In the genomic region with DNA sequence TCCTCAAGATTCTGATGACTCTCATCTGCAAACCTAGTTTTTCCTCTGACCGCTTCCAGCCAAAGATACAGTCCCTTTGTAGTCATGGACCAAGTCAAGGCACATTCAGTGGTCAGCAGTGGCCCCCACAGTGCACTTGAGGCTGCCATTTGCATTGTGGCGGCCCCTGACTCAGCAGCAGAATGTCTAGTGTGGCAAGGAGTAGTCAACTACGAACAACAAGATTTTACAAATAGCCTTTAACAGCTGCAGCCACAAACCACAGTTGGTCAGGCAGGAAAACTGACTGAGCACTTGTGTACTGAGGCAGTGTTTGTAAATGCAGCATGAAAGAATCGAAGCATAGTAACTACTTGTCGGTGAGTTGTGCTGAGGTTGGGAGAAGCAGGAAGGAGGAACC, we compare ENCODE assay signal across 16 cellular contexts. TPM values are rescaled to one million over a fixed set of nuclear protein-coding genes. Genes with fewer than 3 reads are reported as not detected.
DNase-seq lines count a peak whose midpoint lies in the region; ATAC-seq and TF ChIP-seq lines count a peak whose summit lies in the region.
"Had no signal": no experiment of that assay in that cellular context is flagged by ENCODE, and none has a peak within 500 bp of the region (broad histone marks: within the 10 kb centered on the region; RNA-seq: fewer than 3 reads in every experiment).

No MANE protein-coding gene starts in this region.

- H3K27me3 ChIP-seq in MM.1S (replicated peaks; ENCODE audit: insufficient read depth, low read length) (no peaks in the 10 kb centered on the region), neural progenitor cell (no peaks in the 10 kb centered on the region), upper lobe of left lung (no peaks in the 10 kb centered on the region)
- H3K27me3 ChIP-seq: brain microvascular endothelial cell had no signal

- H3K27ac ChIP-seq in MM.1S (ENCODE audit: low read length) (no peak overlapping the region), neural progenitor cell (peak overlapping the region; percentile 75), upper lobe of left lung (no peak overlapping the region)
- H3K27ac ChIP-seq: brain microvascular endothelial cell, C4-2B had no signal

- TF ChIP-seq CTCF in MM.1S (IDR thresholded peaks at IDR 0.05; ENCODE audit: low read length), result no peak
- TF ChIP-seq CTCF in neural progenitor cell (IDR thresholded peaks at IDR 0.05), result no peak
- no peak for TF ChIP-seq CTCF in WTC11 (IDR thresholded peaks at IDR 0.05)
- no peak for TF ChIP-seq CTCF in upper lobe of left lung (IDR thresholded peaks at IDR 0.05)

- H3K4me2 ChIP-seq in MM.1S (ENCODE audit: low read depth, low read length) (no peak overlapping the region), neural progenitor cell (peak overlapping the region; percentile 45)

- H3K27ac Mint-ChIP-seq in neural progenitor cell (no peak overlapping the region), WTC11 (no peak overlapping the region)
- H3K27ac Mint-ChIP-seq: activated CD4-positive, alpha-beta memory T cell treated with anti-CD3 and anti-CD28 coated beads, Interleukin-2, amount 10 ng/mL, durations not matched to agents 7 days and 5 days; stimulated activated naive CD8-positive, alpha-beta T cell treated with anti-CD3 and anti-CD28 coated beads, Interleukin-15, amount 100 ng/mL, for 72 hours had no signal

- H3K4me3 Mint-ChIP-seq in neural progenitor cell (no peak overlapping the region), WTC11 (no peak overlapping the region)
- H3K4me3 Mint-ChIP-seq: activated CD4-positive, alpha-beta memory T cell treated with anti-CD3 and anti-CD28 coated beads, Interleukin-2, amount 10 ng/mL, durations not matched to agents 7 days and 5 days; stimulated activated naive CD8-positive, alpha-beta T cell treated with anti-CD3 and anti-CD28 coated beads, Interleukin-15, amount 100 ng/mL, for 72 hours had no signal

- H3K36me3 Mint-ChIP-seq in neural progenitor cell (peaks cover 8% of the 10 kb centered on the region), WTC11 (no peaks in the 10 kb centered on the region)

- ATAC-seq in GM21423 (IDR thresholded peaks at IDR 0.05; ENCODE audit: unreplicated experiment), result peak; percentile 53
- no peak for ATAC-seq in WTC11
- ATAC-seq in upper lobe of left lung (ENCODE audit: low FRiP score in 2 of 2), result no peak
- ATAC-seq in GM18909 (IDR thresholded peaks at IDR 0.05; ENCODE audit: poor library complexity, unreplicated experiment), result no peak
- ATAC-seq: stimulated activated naive CD8-positive, alpha-beta T cell treated with anti-CD3 and anti-CD28 coated beads, Interleukin-15, amount 100 ng/mL, for 72 hours had no signal

- DNase-seq in MM.1S, result peak; percentile 21
- DNase-seq in astrocyte of the hippocampus (ENCODE audit: low read depth, low spot score), result peak; percentile 96
- no peak for DNase-seq in neural progenitor cell (ENCODE audit: low spot score)
- no peak for DNase-seq in COR-L47 (lab: John Stamatoyannopoulos, UW)
- DNase-seq in WTC11 (ENCODE audit: low spot score), result no peak
- DNase-seq in upper lobe of left lung, result no peak
- DNase-seq: activated CD4-positive, alpha-beta memory T cell treated with anti-CD3 and anti-CD28 coated beads, Interleukin-2, amount 10 ng/mL, durations not matched to agents 7 days and 5 days; brain microvascular endothelial cell; GDM1; Karpas-422; kidney; stimulated activated naive CD8-positive, alpha-beta T cell treated with anti-CD3 and anti-CD28 coated beads, Interleukin-15, amount 100 ng/mL, for 72 hours had no signal

- TF ChIP-seq POLR2A in upper lobe of left lung (IDR thresholded peaks at IDR 0.05), result no peak

- CTCF ChIA-PET in WTC11 (lab: Charles Lee), result interaction anchor here (1.2 to 2.0 kb wide), 4 partner anchors 30 to 94 kb away, joined by 3 to 14 read pairs (median 10); no protein-coding TSS in a partner anchor

- H3K27me3 Mint-ChIP-seq in neural progenitor cell (ENCODE audit: insufficient read depth, low read depth) (no peaks in the 10 kb centered on the region), WTC11 (ENCODE audit: low read depth) (no peaks in the 10 kb centered on the region)

- H3K9me3 Mint-ChIP-seq in neural progenitor cell (no peaks in the 10 kb centered on the region), WTC11 (no peaks in the 10 kb centered on the region)
- H3K9me3 Mint-ChIP-seq: activated CD4-positive, alpha-beta memory T cell treated with anti-CD3 and anti-CD28 coated beads, Interleukin-2, amount 10 ng/mL, durations not matched to agents 7 days and 5 days; stimulated activated naive CD8-positive, alpha-beta T cell treated with anti-CD3 and anti-CD28 coated beads, Interleukin-15, amount 100 ng/mL, for 72 hours had no signal

- POLR2A ChIA-PET in WTC11 (lab: Charles Lee), result interaction anchor here (1.3 kb wide), 1 partner anchor 11 kb away, joined by 3 read pairs; no protein-coding TSS in a partner anchor

- H3K79me2 ChIP-seq in MM.1S (ENCODE audit: low read length), result no peaks in the 10 kb centered on the region
- no peaks in the 10 kb centered on the region for H3K79me2 ChIP-seq in neural progenitor cell (ENCODE audit: low read depth)

- H3F3A ChIP-seq in MM.1S (ENCODE audit: insufficient read depth, low read length), result no peaks in the 10 kb centered on the region
- H3F3A ChIP-seq in neural progenitor cell (ENCODE audit: low read depth), result peaks cover 30% of the 10 kb centered on the region

- WGBS in upper lobe of left lung, 2 donors, result 66 to 69% methylated on average over 5 of the region's 5 CpGs

- H3K9ac ChIP-seq in MM.1S (ENCODE audit: low read length), result no peak overlapping the region
- no peak overlapping the region for H3K9ac ChIP-seq in neural progenitor cell

- H3K9me2 ChIP-seq in MM.1S (replicated peaks; ENCODE audit: insufficient read depth, low read length), result no peaks in the 10 kb centered on the region

- no peaks in the 10 kb centered on the region for H4K20me1 ChIP-seq in MM.1S (ENCODE audit: insufficient read depth, low read length)
- no peaks in the 10 kb centered on the region for H4K20me1 ChIP-seq in neural progenitor cell (ENCODE audit: low read depth)

- H3K4me3 ChIP-seq in MM.1S (ENCODE audit: low read length) (no peak overlapping the region), neural progenitor cell (no peak overlapping the region), upper lobe of left lung (no peak overlapping the region)

- H3K36me3 ChIP-seq in MM.1S (replicated peaks; ENCODE audit: insufficient read depth, low read length), result no peaks in the 10 kb centered on the region
- H3K36me3 ChIP-seq in neural progenitor cell, result no peaks in the 10 kb centered on the region
- no peaks in the 10 kb centered on the region for H3K36me3 ChIP-seq in upper lobe of left lung
- H3K36me3 ChIP-seq: brain microvascular endothelial cell had no signal

- H3K4me1 Mint-ChIP-seq in neural progenitor cell, result peaks cover 17% of the 10 kb centered on the region
- peaks cover 14% of the 10 kb centered on the region for H3K4me1 Mint-ChIP-seq in WTC11
- H3K4me1 Mint-ChIP-seq: activated CD4-positive, alpha-beta memory T cell treated with anti-CD3 and anti-CD28 coated beads, Interleukin-2, amount 10 ng/mL, durations not matched to agents 7 days and 5 days; stimulated activated naive CD8-positive, alpha-beta T cell treated with anti-CD3 and anti-CD28 coated beads, Interleukin-15, amount 100 ng/mL, for 72 hours had no signal

- TF ChIP-seq EP300 in upper lobe of left lung (IDR thresholded peaks at IDR 0.05), result no peak

- H2AFZ ChIP-seq in MM.1S (ENCODE audit: low read length) (no peak overlapping the region), neural progenitor cell (replicated peaks) (no peak overlapping the region)

- H3K4me1 ChIP-seq in MM.1S (ENCODE audit: low read length), result no peaks in the 10 kb centered on the region
- peaks cover 23% of the 10 kb centered on the region for H3K4me1 ChIP-seq in neural progenitor cell
- H3K4me1 ChIP-seq in upper lobe of left lung, result peaks cover 0 to 12% (median 0%) of the 10 kb centered on the region in 4 donors

- H3K9me3 ChIP-seq in MM.1S (replicated peaks; ENCODE audit: insufficient read depth, low read length) (no peaks in the 10 kb centered on the region), neural progenitor cell (ENCODE audit: low read depth) (no peaks in the 10 kb centered on the region), upper lobe of left lung (no peaks in the 10 kb centered on the region)

TF ChIP-seq in WTC11, 78 proteins besides CTCF, POLR2A, EP300 and RAD21 (continues in another document):
- TF ChIP-seq GABPB1 (CRISPR knock-in tag; IDR thresholded peaks at IDR 0.05), result no peak
- no peak for TF ChIP-seq ZNF121 (CRISPR knock-in tag; IDR thresholded peaks at IDR 0.05)
- TF ChIP-seq TEAD1 (CRISPR knock-in tag; IDR thresholded peaks at IDR 0.05), result no peak
- TF ChIP-seq, protein P1, sequence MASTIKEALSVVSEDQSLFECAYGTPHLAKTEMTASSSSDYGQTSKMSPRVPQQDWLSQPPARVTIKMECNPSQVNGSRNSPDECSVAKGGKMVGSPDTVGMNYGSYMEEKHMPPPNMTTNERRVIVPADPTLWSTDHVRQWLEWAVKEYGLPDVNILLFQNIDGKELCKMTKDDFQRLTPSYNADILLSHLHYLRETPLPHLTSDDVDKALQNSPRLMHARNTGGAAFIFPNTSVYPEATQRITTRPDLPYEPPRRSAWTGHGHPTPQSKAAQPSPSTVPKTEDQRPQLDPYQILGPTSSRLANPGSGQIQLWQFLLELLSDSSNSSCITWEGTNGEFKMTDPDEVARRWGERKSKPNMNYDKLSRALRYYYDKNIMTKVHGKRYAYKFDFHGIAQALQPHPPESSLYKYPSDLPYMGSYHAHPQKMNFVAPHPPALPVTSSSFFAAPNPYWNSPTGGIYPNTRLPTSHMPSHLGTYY (CRISPR knock-in tag; IDR thresholded peaks at IDR 0.05), result no peak
- TF ChIP-seq ZBTB21 (CRISPR knock-in tag; IDR thresholded peaks at IDR 0.05; ENCODE audit: borderline replicate concordance), result no peak
- no peak for TF ChIP-seq TCF7 (CRISPR knock-in tag; IDR thresholded peaks at IDR 0.05; ENCODE audit: low read depth)
- TF ChIP-seq, protein P2, sequence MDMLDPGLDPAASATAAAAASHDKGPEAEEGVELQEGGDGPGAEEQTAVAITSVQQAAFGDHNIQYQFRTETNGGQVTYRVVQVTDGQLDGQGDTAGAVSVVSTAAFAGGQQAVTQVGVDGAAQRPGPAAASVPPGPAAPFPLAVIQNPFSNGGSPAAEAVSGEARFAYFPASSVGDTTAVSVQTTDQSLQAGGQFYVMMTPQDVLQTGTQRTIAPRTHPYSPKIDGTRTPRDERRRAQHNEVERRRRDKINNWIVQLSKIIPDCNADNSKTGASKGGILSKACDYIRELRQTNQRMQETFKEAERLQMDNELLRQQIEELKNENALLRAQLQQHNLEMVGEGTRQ (CRISPR knock-in tag; IDR thresholded peaks at IDR 0.05), result no peak
- no peak for TF ChIP-seq GTF2I (CRISPR knock-in tag; conservative IDR thresholded peaks at IDR 0.05)
- no peak for TF ChIP-seq ETV6 (CRISPR knock-in tag; IDR thresholded peaks at IDR 0.05)

RNA-seq across cellular contexts. Expression of a gene that starts 49.6 kb away (rescaled TPM):
- total RNA-seq in neural progenitor cell (ENCODE audit: low replicate concordance) (26.0 and 29.2 TPM in 2 replicates), WTC11 (2021) (3.3 to 4.4 TPM (median 4.1 TPM) in 3 replicates), upper lobe of left lung (1 to 10 TPM; 2.0 to 5.2 (median 2.6) TPM)
- total RNA-seq: T-helper 2 cell treated with Interferon-gamma antibody and Interleukin-4, amounts not matched to agents 100 ng/mL and 5 ng/mL, for 36 hours had no signal

RNA-seq across cellular contexts. Expression of a gene that starts 49.8 kb away (rescaled TPM):
- 85.8 and 125 TPM in 2 replicates for total RNA-seq in neural progenitor cell (ENCODE audit: low replicate concordance)
- total RNA-seq in WTC11 (2021), result 39.8 to 44.0 TPM (median 42.1 TPM) in 3 replicates
- 10 to 100 TPM in 2 of 6 donors, 1 to 10 TPM in 4; 2.6 to 18.0 (median 9.5) TPM for total RNA-seq in upper lobe of left lung

Comparison
In these comparisons a context has a peak if more than half of its experiments do, and no peak if none do; other contexts are left out.
1. DNase-seq: peak in MM.1S (single experiment) and astrocyte of the hippocampus (single experiment); none in neural progenitor cell (single experiment), COR-L47 (single experiment), WTC11 (single experiment) and upper lobe of left lung (0 of 2).